In the genomic region with DNA sequence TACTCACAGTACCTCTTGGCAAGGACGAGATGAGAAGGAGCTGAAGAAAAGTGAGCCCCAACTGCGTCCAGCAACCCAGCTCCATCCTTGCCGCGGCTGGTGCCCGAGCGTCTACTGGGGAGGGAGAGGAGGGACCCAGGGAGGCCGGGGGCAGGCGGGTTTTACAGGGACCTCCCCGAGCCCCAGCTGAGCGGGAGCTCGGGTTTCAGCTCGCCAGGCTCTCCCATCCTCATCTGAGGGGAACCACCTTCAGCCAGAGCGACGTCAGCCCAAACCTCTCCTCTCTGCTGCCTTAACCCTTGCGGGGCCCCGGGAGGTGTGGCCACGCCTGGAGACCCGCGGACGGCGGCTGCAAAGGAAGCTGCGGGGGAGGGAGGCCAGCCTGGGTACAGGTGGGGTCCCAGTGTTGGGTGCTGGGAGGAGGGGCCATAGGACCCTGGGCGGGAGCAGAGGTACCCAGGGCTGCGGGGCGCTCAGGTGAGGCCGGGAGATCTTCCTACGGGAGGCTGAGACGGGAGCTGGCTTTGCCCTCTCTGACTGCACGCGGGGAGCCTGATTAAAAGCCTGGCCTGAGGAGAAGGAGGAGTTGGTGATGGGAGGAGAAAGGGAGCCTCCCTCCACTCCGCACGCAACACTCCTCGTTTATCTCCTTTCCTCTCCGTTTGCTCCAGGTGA, we compare ENCODE assay signal across 9 cellular contexts. TPM values are rescaled to one million over a fixed set of nuclear protein-coding genes. Genes with fewer than 3 reads are reported as not detected.
DNase-seq lines count a peak whose midpoint lies in the region; ATAC-seq and TF ChIP-seq lines count a peak whose summit lies in the region.
"Had no signal": no experiment of that assay in that cellular context is flagged by ENCODE, and none has a peak within 500 bp of the region (broad histone marks: within the 10 kb centered on the region; RNA-seq: fewer than 3 reads in every experiment).

A gene with protein sequence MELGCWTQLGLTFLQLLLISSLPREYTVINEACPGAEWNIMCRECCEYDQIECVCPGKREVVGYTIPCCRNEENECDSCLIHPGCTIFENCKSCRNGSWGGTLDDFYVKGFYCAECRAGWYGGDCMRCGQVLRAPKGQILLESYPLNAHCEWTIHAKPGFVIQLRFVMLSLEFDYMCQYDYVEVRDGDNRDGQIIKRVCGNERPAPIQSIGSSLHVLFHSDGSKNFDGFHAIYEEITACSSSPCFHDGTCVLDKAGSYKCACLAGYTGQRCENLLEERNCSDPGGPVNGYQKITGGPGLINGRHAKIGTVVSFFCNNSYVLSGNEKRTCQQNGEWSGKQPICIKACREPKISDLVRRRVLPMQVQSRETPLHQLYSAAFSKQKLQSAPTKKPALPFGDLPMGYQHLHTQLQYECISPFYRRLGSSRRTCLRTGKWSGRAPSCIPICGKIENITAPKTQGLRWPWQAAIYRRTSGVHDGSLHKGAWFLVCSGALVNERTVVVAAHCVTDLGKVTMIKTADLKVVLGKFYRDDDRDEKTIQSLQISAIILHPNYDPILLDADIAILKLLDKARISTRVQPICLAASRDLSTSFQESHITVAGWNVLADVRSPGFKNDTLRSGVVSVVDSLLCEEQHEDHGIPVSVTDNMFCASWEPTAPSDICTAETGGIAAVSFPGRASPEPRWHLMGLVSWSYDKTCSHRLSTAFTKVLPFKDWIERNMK (minus strand): TSS at position 116 of the 675 bp plus-strand sequence. CDS start 31 bp downstream, at position 85.

- H3K4me3 ChIP-seq in adipocyte (ENCODE audit: low read length): peak within 1 kb of the TSS; percentile 76
- peak within 1 kb of the TSS; percentile 42; the same call in 1 of the 2 replicates for H3K4me3 ChIP-seq in iPS DF 6.9 (ENCODE audit: low read length)
- peak within 1 kb of the TSS in 6 of 8 donors; percentile 12 to 44 (median 16) for H3K4me3 ChIP-seq in spleen

- H3K27ac ChIP-seq in iPS DF 6.9 (ENCODE audit: low read length) (no peak within 1 kb of the TSS), spleen (peak within 1 kb of the TSS in 1 of 8 donors; percentile 38)
- H3K27ac ChIP-seq: VCaP had no signal

- no peaks in the 10 kb centered on the region for H3K9me3 ChIP-seq in adipocyte (ENCODE audit: control insufficient read depth, low read length)
- H3K9me3 ChIP-seq in iPS DF 6.9 (ENCODE audit: control insufficient read depth, insufficient read depth, low read length): no peaks in the 10 kb centered on the region
- H3K9me3 ChIP-seq in spleen: no peaks in the 10 kb centered on the region

- H3K9ac ChIP-seq in adipocyte (ENCODE audit: low read length): peak within 1 kb of the TSS; percentile 67

- WGBS in iPS DF 6.9 (ENCODE audit: insufficient coverage, insufficient read length): no CpG with 5 or more reads among the region's 34 CpGs
- 2 to 7% (median 5%) methylated on average over 24 to 34 of the region's 34 CpGs for WGBS in spleen, 5 donors

- TF ChIP-seq CTCF in spleen (IDR thresholded peaks at IDR 0.05 in 8 of 11, conservative IDR thresholded peaks at IDR 0.05 in 3 of 11): no peak

- no peaks in the 10 kb centered on the region for H3K27me3 ChIP-seq in adipocyte (replicated peaks; ENCODE audit: control insufficient read depth, insufficient read depth, low read length)
- no peaks in the 10 kb centered on the region; the same call in 1 of the 2 replicates for H3K27me3 ChIP-seq in iPS DF 6.9 (ENCODE audit: control insufficient read depth, insufficient read depth, low read length)
- H3K27me3 ChIP-seq in spleen (replicated peaks in 1 of 7): peaks cover 0 to 73% (median 18%) of the 10 kb centered on the region in 7 donors

- no peak for TF ChIP-seq POLR2A in spleen (IDR thresholded peaks at IDR 0.05)

- H3K4me1 ChIP-seq in adipocyte (ENCODE audit: control insufficient read depth, insufficient read depth, low read length): peaks cover 43% of the 10 kb centered on the region
- H3K4me1 ChIP-seq in iPS DF 6.9 (ENCODE audit: control insufficient read depth, insufficient read depth, low read length): peaks cover 5% of the 10 kb centered on the region
- peaks cover 0 to 6% (median 0%) of the 10 kb centered on the region in 6 donors for H3K4me1 ChIP-seq in spleen

- DNase-seq in Right ventricle myocardium inferior (ENCODE audit: missing footprints) (no peak), cardiac septum (ENCODE audit: low spot score) (no peak), adipocyte (ENCODE audit: low read depth) (peak; percentile 93), iPS DF 6.9 (ENCODE audit: low read depth, low spot score) (peak; percentile 41), spleen (peak; percentile 71)

- intact Hi-C loops in Right ventricle myocardium inferior (cut with DNase I) (no loop called here), cardiac septum (cut with DNase I) (no loop called here), spleen (cut with DNase I; ENCODE audit: low total_unique reads) (no loop called here)

- peak; percentile 93 for ATAC-seq in Right ventricle myocardium inferior
- ATAC-seq in HG02623 (IDR thresholded peaks at IDR 0.05; ENCODE audit: unreplicated experiment): no peak
- no peak for ATAC-seq in GM21717 (IDR thresholded peaks at IDR 0.05; ENCODE audit: unreplicated experiment)
- no peak for ATAC-seq in GM21528 (IDR thresholded peaks at IDR 0.05; ENCODE audit: low FRiP score, unreplicated experiment)

- H3K36me3 ChIP-seq in adipocyte (ENCODE audit: control insufficient read depth, insufficient read depth, low read length, severe bottlenecking): no peaks in the 10 kb centered on the region
- H3K36me3 ChIP-seq in iPS DF 6.9 (ENCODE audit: control insufficient read depth, insufficient read depth, low read length): no peaks in the 10 kb centered on the region
- no peaks in the 10 kb centered on the region for H3K36me3 ChIP-seq in spleen

RNA-seq across cellular contexts. Expression of the gene that starts here (rescaled TPM):
- total RNA-seq in Right ventricle myocardium inferior (14.5 TPM), cardiac septum (4.5 TPM), spleen (10 to 100 TPM in 2 of 7 donors, 1 to 10 TPM in 5; 4.1 to 23.6 (median 5.6) TPM)
- polyA plus RNA-seq in spleen: 1 to 10 TPM; 1.3 to 2.6 (median 2.3) TPM

Comparison
In these comparisons a context has a peak if more than half of its experiments do, and no peak if none do; other contexts are left out.
1. DNase-seq: peak in adipocyte (single experiment), iPS DF 6.9 (single experiment) and spleen (single experiment); none in Right ventricle myocardium inferior (single experiment) and cardiac septum (single experiment).
2. H3K4me3 ChIP-seq: peak in every context shown above with its lines; median percentile 76 in adipocyte; 42 in iPS DF 6.9; 16 in spleen.